In the genomic region with DNA sequence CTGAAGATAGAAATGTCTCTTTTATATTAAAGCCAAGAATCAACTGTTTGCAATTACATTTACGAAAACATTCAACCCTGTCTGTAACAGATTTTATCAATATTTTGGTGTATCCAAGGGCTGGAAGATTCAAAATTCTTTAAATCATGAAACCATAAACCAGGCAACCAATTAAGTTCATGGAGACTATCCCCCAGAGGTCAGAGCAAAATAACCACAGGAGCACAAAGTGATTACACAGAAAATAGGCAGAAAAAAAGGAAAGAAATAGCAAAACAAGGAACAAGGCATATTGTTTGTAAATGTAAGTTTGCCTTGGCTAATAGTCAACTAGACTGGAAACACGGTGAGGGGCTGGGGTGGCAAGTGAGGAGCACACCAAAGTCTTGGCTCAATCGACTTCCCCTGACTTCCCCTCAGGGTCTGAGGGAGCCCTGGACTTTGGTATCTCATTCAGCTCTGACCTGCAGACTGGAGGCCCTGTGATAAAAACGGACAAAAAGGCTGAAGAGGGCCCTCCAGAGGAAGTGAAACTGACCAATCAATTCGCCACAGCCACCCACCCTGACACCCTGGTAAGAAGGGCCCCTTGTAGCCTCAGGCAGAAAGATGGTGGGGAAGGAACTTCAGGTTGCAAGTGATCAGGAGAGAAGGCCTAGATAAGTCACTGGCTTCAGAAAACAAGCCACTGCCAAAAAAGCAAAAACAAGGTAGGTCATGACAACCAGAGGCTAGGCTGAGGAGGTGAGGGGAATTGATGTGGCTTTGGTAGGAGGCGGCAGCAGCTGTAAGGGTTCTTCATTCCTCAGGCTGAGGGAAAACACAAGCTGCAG, we compare ENCODE assay signal across 8 cellular contexts. TPM values are rescaled to one million over a fixed set of nuclear protein-coding genes. Genes with fewer than 3 reads are reported as not detected.
DNase-seq lines count a peak whose midpoint lies in the region; ATAC-seq and TF ChIP-seq lines count a peak whose summit lies in the region.

No MANE protein-coding gene starts in this region.

- no peak for DNase-seq in AG04449 (ENCODE audit: low read depth, low spot score)
- peak; percentile 42 for DNase-seq in Karpas-422
- DNase-seq in activated CD8-positive, alpha-beta T cell treated with anti-CD3 and anti-CD28 coated beads, Interleukin-2, amount 10 ng/mL, durations not matched to agents 7 days and 5 days, result peak; percentile 56
- no peak for DNase-seq in epithelial cell of esophagus (ENCODE audit: low read depth)
- DNase-seq in neural progenitor cell (ENCODE audit: low spot score), result peak; percentile 64
- no peak for DNase-seq in posterior vena cava (ENCODE audit: low spot score)

- H3K36me3 ChIP-seq in Karpas-422 (ENCODE audit: insufficient read depth, low read length) (no peaks in the 10 kb centered on the region), neural progenitor cell (no peaks in the 10 kb centered on the region)

- intact Hi-C loops in posterior vena cava (cut with DNase I), result loop anchor here in 1 of 2 donors (10.0 kb wide), 1 partner anchor 112 kb away; no protein-coding TSS in a partner anchor

- H3K9me2 ChIP-seq in Karpas-422 (replicated peaks; ENCODE audit: insufficient read depth, low read length), result no peaks in the 10 kb centered on the region

- H3K9ac ChIP-seq in Karpas-422 (ENCODE audit: low read length) (no peak overlapping the region), neural progenitor cell (no peak overlapping the region)

- CTCF ChIA-PET in AG04449 (lab: Yijun Ruan, JAX), result interaction anchor here (1.0 to 20.8 kb wide), 9 partner anchors 10 to 305 kb away, joined by 3 to 472 read pairs (median 6); partner anchors contain the start of genes APOA5 and ZPR1
- CTCF ChIA-PET in activated CD8-positive, alpha-beta T cell treated with anti-CD3 and anti-CD28 coated beads, Interleukin-2, amount 10 ng/mL, durations not matched to agents 7 days and 5 days (lab: Charles Lee), result interaction anchor here (0.7 to 4.5 kb wide), 15 partner anchors 9 to 363 kb away, joined by 3 to 45 read pairs (median 4); partner anchors contain the start of gene APOA5

- H3K27me3 Mint-ChIP-seq in activated CD8-positive, alpha-beta T cell treated with anti-CD3 and anti-CD28 coated beads, Interleukin-2, amount 10 ng/mL, durations not matched to agents 7 days and 5 days (ENCODE audit: low read depth), result no peaks in the 10 kb centered on the region
- H3K27me3 Mint-ChIP-seq in neural progenitor cell (ENCODE audit: insufficient read depth, low read depth), result peaks cover 3% of the 10 kb centered on the region

- H3K4me2 ChIP-seq in Karpas-422 (ENCODE audit: low read depth, low read length, poor library complexity, severe bottlenecking) (no peak overlapping the region), neural progenitor cell (peak overlapping the region; percentile 86)

- H3K4me3 ChIP-seq in AG04449 (ENCODE audit: low read depth, low read length) (peak overlapping the region; percentile 83), Karpas-422 (ENCODE audit: low read length) (no peak overlapping the region), epithelial cell of esophagus (ENCODE audit: low read length) (peak overlapping the region; percentile 80), neural progenitor cell (peak overlapping the region; percentile 98)

- peaks cover 23% of the 10 kb centered on the region for H3K4me1 ChIP-seq in Karpas-422 (ENCODE audit: low read length)
- H3K4me1 ChIP-seq in neural progenitor cell, result peaks cover 37% of the 10 kb centered on the region

- no peak overlapping the region for H2AFZ ChIP-seq in Karpas-422 (ENCODE audit: low read length)
- H2AFZ ChIP-seq in neural progenitor cell (replicated peaks), result no peak overlapping the region

- peaks cover 17% of the 10 kb centered on the region for H3K36me3 Mint-ChIP-seq in activated CD8-positive, alpha-beta T cell treated with anti-CD3 and anti-CD28 coated beads, Interleukin-2, amount 10 ng/mL, durations not matched to agents 7 days and 5 days (ENCODE audit: low read depth)
- H3K36me3 Mint-ChIP-seq in neural progenitor cell, result peaks cover 14% of the 10 kb centered on the region

- H3K4me1 Mint-ChIP-seq in activated CD8-positive, alpha-beta T cell treated with anti-CD3 and anti-CD28 coated beads, Interleukin-2, amount 10 ng/mL, durations not matched to agents 7 days and 5 days (ENCODE audit: low read depth), result peaks cover 58% of the 10 kb centered on the region
- peaks cover 55% of the 10 kb centered on the region for H3K4me1 Mint-ChIP-seq in neural progenitor cell

- H4K20me1 ChIP-seq in Karpas-422 (ENCODE audit: insufficient read depth, low read depth, low read length), result no peaks in the 10 kb centered on the region
- peaks cover 48% of the 10 kb centered on the region for H4K20me1 ChIP-seq in neural progenitor cell (ENCODE audit: low read depth)

- POLR2A ChIA-PET in AG04449 (lab: Yijun Ruan, JAX), result interaction anchor here (0.7 to 1.4 kb wide), 3 partner anchors 208 to 309 kb away, joined by 3 to 6 read pairs (median 4); partner anchors contain the start of gene ZPR1
- POLR2A ChIA-PET in activated CD8-positive, alpha-beta T cell treated with anti-CD3 and anti-CD28 coated beads, Interleukin-2, amount 10 ng/mL, durations not matched to agents 7 days and 5 days (lab: Charles Lee), result interaction anchor here (0.6 to 1.6 kb wide), 9 partner anchors 12 to 245 kb away, joined by 3 to 6 read pairs (median 4); no protein-coding TSS in a partner anchor

- H3F3A ChIP-seq in neural progenitor cell (ENCODE audit: low read depth), result peaks cover 11% of the 10 kb centered on the region

- no peak overlapping the region for H3K27ac ChIP-seq in Karpas-422 (ENCODE audit: low read length)
- H3K27ac ChIP-seq in neural progenitor cell, result no peak overlapping the region

- H3K27ac Mint-ChIP-seq in activated CD8-positive, alpha-beta T cell treated with anti-CD3 and anti-CD28 coated beads, Interleukin-2, amount 10 ng/mL, durations not matched to agents 7 days and 5 days, result peak overlapping the region; percentile 93
- H3K27ac Mint-ChIP-seq in neural progenitor cell, result peak overlapping the region; percentile 80

- H3K4me3 Mint-ChIP-seq in activated CD8-positive, alpha-beta T cell treated with anti-CD3 and anti-CD28 coated beads, Interleukin-2, amount 10 ng/mL, durations not matched to agents 7 days and 5 days, result peak overlapping the region; percentile 93
- peak overlapping the region; percentile 98 for H3K4me3 Mint-ChIP-seq in neural progenitor cell

- H3K9me3 Mint-ChIP-seq in activated CD8-positive, alpha-beta T cell treated with anti-CD3 and anti-CD28 coated beads, Interleukin-2, amount 10 ng/mL, durations not matched to agents 7 days and 5 days (ENCODE audit: insufficient read depth), result no peaks in the 10 kb centered on the region
- H3K9me3 Mint-ChIP-seq in neural progenitor cell, result no peaks in the 10 kb centered on the region

- no peaks in the 10 kb centered on the region for H3K9me3 ChIP-seq in Karpas-422 (ENCODE audit: low read length)
- H3K9me3 ChIP-seq in neural progenitor cell (ENCODE audit: low read depth), result no peaks in the 10 kb centered on the region

- H3K27me3 ChIP-seq in Karpas-422 (ENCODE audit: low read length) (no peaks in the 10 kb centered on the region), neural progenitor cell (no peaks in the 10 kb centered on the region)

- peak; percentile 30 for ATAC-seq in GM19025 (IDR thresholded peaks at IDR 0.05; ENCODE audit: low read depth, unreplicated experiment)
- peak; percentile 29 for ATAC-seq in activated CD8-positive, alpha-beta T cell treated with anti-CD3 and anti-CD28 coated beads, Interleukin-2, amount 10 ng/mL, durations not matched to agents 7 days and 5 days
- no peak for ATAC-seq in HG02840 (IDR thresholded peaks at IDR 0.05; ENCODE audit: low FRiP score, unreplicated experiment)

- TF ChIP-seq CTCF in AG04449 (IDR thresholded peaks at IDR 0.05; ENCODE audit: insufficient read depth, low read length, missing control alignments) (no peak), epithelial cell of esophagus (IDR thresholded peaks at IDR 0.05; ENCODE audit: insufficient read depth, low read depth, low read length, missing control alignments) (no peak), neural progenitor cell (IDR thresholded peaks at IDR 0.05) (peak; percentile 36)

- H3K79me2 ChIP-seq in Karpas-422 (ENCODE audit: low read length), result no peaks in the 10 kb centered on the region
- peaks cover 67% of the 10 kb centered on the region for H3K79me2 ChIP-seq in neural progenitor cell (ENCODE audit: low read depth)

RNA-seq across cellular contexts. Expression of gene SIK3, which starts 1.9 kb away (rescaled TPM):
- 4.1 TPM in 2 replicates for total RNA-seq in Karpas-422 (2014; rRNA removed; shearing (Covaris generic); ENCODE audit: low replicate concordance)
- 10 to 100 TPM; 25.9 to 31.4 TPM for total RNA-seq in activated CD8-positive, alpha-beta T cell treated with anti-CD3 and anti-CD28 coated beads, Interleukin-2, amount 10 ng/mL, durations not matched to agents 7 days and 5 days
- total RNA-seq in neural progenitor cell (ENCODE audit: low replicate concordance), result 19.7 and 24.4 TPM in 2 replicates
- 10 to 100 TPM; 43.8 to 53.4 TPM for total RNA-seq in posterior vena cava

RNA-seq across cellular contexts. Expression of gene PAFAH1B2, which starts 47.7 kb away (rescaled TPM):
- total RNA-seq in Karpas-422 (2014; rRNA removed; shearing (Covaris generic); ENCODE audit: low replicate concordance), result 16.8 and 20.6 TPM in 2 replicates
- 10 to 100 TPM; 56.5 to 60.0 TPM for total RNA-seq in activated CD8-positive, alpha-beta T cell treated with anti-CD3 and anti-CD28 coated beads, Interleukin-2, amount 10 ng/mL, durations not matched to agents 7 days and 5 days
- 161 and 203 TPM in 2 replicates for total RNA-seq in neural progenitor cell (ENCODE audit: low replicate concordance)
- 10 to 100 TPM; 56.4 to 61.2 TPM for total RNA-seq in posterior vena cava

Comparison
In these comparisons a context has a peak if more than half of its experiments do, and no peak if none do; other contexts are left out.
1. DNase-seq: peak in Karpas-422 (single experiment), activated CD8-positive, alpha-beta T cell treated with anti-CD3 and anti-CD28 coated beads, Interleukin-2, amount 10 ng/mL, durations not matched to agents 7 days and 5 days (single experiment) and neural progenitor cell (single experiment); none in AG04449 (single experiment), epithelial cell of esophagus (single experiment) and posterior vena cava (single experiment).